In genomic region chr16:598823-599739, GRCh38 we compare ENCODE assay signal across 12 cellular contexts. TPM values are rescaled to one million over a fixed set of nuclear protein-coding genes. Genes with fewer than 3 reads are reported as not detected.
DNase-seq lines count a peak whose midpoint lies in the region; ATAC-seq, FAIRE-seq and TF ChIP-seq lines count a peak whose summit lies in the region.
"Had no signal": no experiment of that assay in that cellular context is flagged by ENCODE, and none has a peak within 500 bp of the region (broad histone marks: within the 10 kb centered on the region; RNA-seq: fewer than 3 reads in every experiment).

No MANE protein-coding gene starts in this region.

- H3K36me3 ChIP-seq in RWPE2 (ENCODE audit: low read depth): 0 out of 2 replicates have a peak, but pooled peaks cover 3% of the 10 kb centered on the region
- H3K36me3 ChIP-seq in small intestine (ENCODE audit: control insufficient read depth in 2 of 2, insufficient read depth in 2 of 2, low read length in 2 of 2): no peaks in the 10 kb centered on the region

- H3K9me3 ChIP-seq in RWPE2 (ENCODE audit: severe bottlenecking) (peaks cover 2% of the 10 kb centered on the region), small intestine (ENCODE audit: control insufficient read depth, low read depth) (no peaks in the 10 kb centered on the region)

- no peaks in the 10 kb centered on the region for H3K9me3 Mint-ChIP-seq in stimulated activated memory B cell treated with anti-CD40 and anti-IgM and Interleukin-4, amounts not matched to agents 10 μg/mL and 1 μg/mL and 100 μg/mL, for 72 hours
- H3K9me3 Mint-ChIP-seq: CD4-positive, alpha-beta T cell had no signal

- no peaks in the 10 kb centered on the region for H3K27me3 Mint-ChIP-seq in stimulated activated memory B cell treated with anti-CD40 and anti-IgM and Interleukin-4, amounts not matched to agents 10 μg/mL and 1 μg/mL and 100 μg/mL, for 72 hours
- H3K27me3 Mint-ChIP-seq: CD4-positive, alpha-beta T cell had no signal

- H3K27ac ChIP-seq in RWPE2 (ENCODE audit: poor library complexity, severe bottlenecking): no peak overlapping the region
- peak overlapping the region in 1 of 2 donors; percentile 8 for H3K27ac ChIP-seq in small intestine (ENCODE audit: low read depth in 1 of 2, low read length in 1 of 2)
- H3K27ac ChIP-seq: GM23248 had no signal

- H3K36me3 Mint-ChIP-seq in stimulated activated memory B cell treated with anti-CD40 and anti-IgM and Interleukin-4, amounts not matched to agents 10 μg/mL and 1 μg/mL and 100 μg/mL, for 72 hours: peaks cover 20% of the 10 kb centered on the region

- FAIRE-seq in small intestine (lab: Jason Lieb, UNC): no peak

- ATAC-seq in RWPE2 (ENCODE audit: low read depth): no peak
- ATAC-seq in stimulated activated memory B cell treated with anti-CD40 and anti-IgM and Interleukin-4, amounts not matched to agents 10 μg/mL and 1 μg/mL and 100 μg/mL, for 72 hours: no peak

- peaks cover 5% of the 10 kb centered on the region for H3K4me1 ChIP-seq in RWPE2 (ENCODE audit: insufficient read depth, poor library complexity, severe bottlenecking)
- peaks cover 0 to 3% of the 10 kb centered on the region in 2 donors for H3K4me1 ChIP-seq in small intestine (ENCODE audit: control insufficient read depth in 2 of 2, insufficient read depth in 1 of 2, low read depth in 1 of 2, low read length in 1 of 2)

- H3K27me3 ChIP-seq in RWPE2 (ENCODE audit: insufficient read depth, poor library complexity, severe bottlenecking) (no peaks in the 10 kb centered on the region), small intestine (ENCODE audit: control insufficient read depth in 2 of 2, insufficient read depth in 2 of 2, low read length in 2 of 2) (no peaks in the 10 kb centered on the region)

- H3K27ac Mint-ChIP-seq in stimulated activated memory B cell treated with anti-CD40 and anti-IgM and Interleukin-4, amounts not matched to agents 10 μg/mL and 1 μg/mL and 100 μg/mL, for 72 hours: no peak overlapping the region
- H3K27ac Mint-ChIP-seq: CD4-positive, alpha-beta T cell had no signal

- no peak for TF ChIP-seq CTCF in RWPE2 (IDR thresholded peaks at IDR 0.05; ENCODE audit: poor library complexity, severe bottlenecking)

- peaks cover 34% of the 10 kb centered on the region for H3K4me1 Mint-ChIP-seq in stimulated activated memory B cell treated with anti-CD40 and anti-IgM and Interleukin-4, amounts not matched to agents 10 μg/mL and 1 μg/mL and 100 μg/mL, for 72 hours

- DNase-seq in RWPE2 (ENCODE audit: low spot score) (peak; percentile 57), kidney tubule cell (ENCODE audit: low spot score) (peak; percentile 35), small intestine (peak; percentile 61), NCI-H526 treated with DMSO at 0.1 percent for 48 hours (lab: John Stamatoyannopoulos, UW) (no peak)
- DNase-seq in stimulated activated CD4-positive, alpha-beta T cell treated with anti-CD3 and anti-CD28 coated beads, Interleukin-2, amount 100 ng/mL, for 48 hours: no peak
- DNase-seq: CD4-positive, alpha-beta T cell; GM23248; KG1; NCI-H1092; NCI-H1694; NCI-H345 had no signal

- WGBS in small intestine, 3 donors: 89 to 96% (median 89%) methylated on average over 40 to 43 of the region's 43 CpGs

- H3K4me3 Mint-ChIP-seq in stimulated activated memory B cell treated with anti-CD40 and anti-IgM and Interleukin-4, amounts not matched to agents 10 μg/mL and 1 μg/mL and 100 μg/mL, for 72 hours: no peak overlapping the region
- H3K4me3 Mint-ChIP-seq: CD4-positive, alpha-beta T cell had no signal

- H3K4me3 ChIP-seq in RWPE2 (ENCODE audit: severe bottlenecking) (no peak overlapping the region), small intestine (ENCODE audit: low read depth in 1 of 2, low read length in 2 of 2) (no peak overlapping the region)
- H3K4me3 ChIP-seq: GM23248 had no signal

RNA-seq across cellular contexts. Expression of gene RAB40C, which starts 9.2 kb away (rescaled TPM):
- 10 to 100 TPM; 28.9 to 49.0 (median 39.7) TPM for polyA plus RNA-seq in small intestine

RNA-seq across cellular contexts. Expression of gene PIGQ, which starts 29.3 kb away (rescaled TPM):
- 10 to 100 TPM; 26.8 to 43.5 (median 29.2) TPM for polyA plus RNA-seq in small intestine

RNA-seq across cellular contexts. Expression of gene WFIKKN1, which starts 31.7 kb away (rescaled TPM):
- polyA plus RNA-seq in small intestine: 1 to 10 TPM in 2 of 3 donors, under 1 TPM in 1; 0.60 to 7.6 (median 5.7) TPM
- polyA plus RNA-seq: GM23248 had no signal

RNA-seq across cellular contexts. Expression of gene NHLRC4, which starts 32.3 kb away (rescaled TPM):
- under 1 TPM in 2 of 3 donors, not detected in 1; 0.45 to 0.79 TPM for polyA plus RNA-seq in small intestine

RNA-seq across cellular contexts. Expression of gene METTL26, which starts 37.0 kb away (rescaled TPM):
- 100 to 1,000 TPM; 104 to 135 (median 122) TPM for polyA plus RNA-seq in small intestine

Comparison
In these comparisons a context has a peak if more than half of its experiments do, and no peak if none do; other contexts are left out.
1. DNase-seq: peak in RWPE2 (single experiment), kidney tubule cell (single experiment) and small intestine (single experiment); none in stimulated activated CD4-positive, alpha-beta T cell treated with anti-CD3 and anti-CD28 coated beads, Interleukin-2, amount 100 ng/mL, for 48 hours (0 of 2) and NCI-H526 treated with DMSO at 0.1 percent for 48 hours (single experiment).